8 cellular contexts compared by ENCODE assay signal in genomic region chr2:28894470-28895188, GRCh38. TPM values are rescaled to one million over a fixed set of nuclear protein-coding genes. Genes with fewer than 3 reads are reported as not detected.
DNase-seq lines count a peak whose midpoint lies in the region; TF ChIP-seq lines count a peak whose summit lies in the region.

TSS of gene WDR43 (plus strand) at chr2:28894667. CDS start at chr2:28894699, 32 bp downstream.

- H3K4me1 Mint-ChIP-seq in HFFc6 (ENCODE audit: low read depth) = peaks cover 41% of the 10 kb centered on the region
- H3K4me1 Mint-ChIP-seq in activated naive CD4-positive, alpha-beta T cell treated with anti-CD3 and anti-CD28 coated beads, Interleukin-2, amount 10 ng/mL, durations not matched to agents 7 days and 5 days = peaks cover 41% of the 10 kb centered on the region

- H3K36me3 Mint-ChIP-seq in HFFc6 (ENCODE audit: low read depth) = peaks cover 8% of the 10 kb centered on the region
- peaks cover 4% of the 10 kb centered on the region for H3K36me3 Mint-ChIP-seq in activated naive CD4-positive, alpha-beta T cell treated with anti-CD3 and anti-CD28 coated beads, Interleukin-2, amount 10 ng/mL, durations not matched to agents 7 days and 5 days

- H3K9me3 ChIP-seq in SK-N-MC (ENCODE audit: low read depth, low read length) (no peaks in the 10 kb centered on the region), suprapubic skin (no peaks in the 10 kb centered on the region)

- no peak for TF ChIP-seq EP300 in suprapubic skin (IDR thresholded peaks at IDR 0.05)

- peak within 1 kb of the TSS; percentile 92 for H3K27ac Mint-ChIP-seq in HFFc6
- H3K27ac Mint-ChIP-seq in activated naive CD4-positive, alpha-beta T cell treated with anti-CD3 and anti-CD28 coated beads, Interleukin-2, amount 10 ng/mL, durations not matched to agents 7 days and 5 days = peak within 1 kb of the TSS; percentile 92

- DNase-seq in GM04503 (ENCODE audit: low read depth) (peak; percentile 93), HFFc6 (peak; percentile 99), NB4 (ENCODE audit: low read depth) (peak; percentile 99), SK-N-MC (ENCODE audit: low read depth, low spot score) (peak; percentile 88), germinal center (ENCODE audit: low spot score) (peak; percentile 97), nucleus accumbens (lab: John Stamatoyannopoulos, UW) (peak; percentile 65 to 99 (median 94)), suprapubic skin (ENCODE audit: low spot score in 2 of 2) (peak; percentile 98)
- DNase-seq in activated naive CD4-positive, alpha-beta T cell treated with anti-CD3 and anti-CD28 coated beads, Interleukin-2, amount 10 ng/mL, durations not matched to agents 7 days and 5 days = peak; percentile 98

- H3K27me3 ChIP-seq in suprapubic skin = no peaks in the 10 kb centered on the region

- peak within 1 kb of the TSS; percentile 99 for H3K9ac ChIP-seq in SK-N-MC (ENCODE audit: insufficient read length)

- WGBS in suprapubic skin = 0% methylated on average over 29 of the region's 79 CpGs

- peak within 1 kb of the TSS; percentile 98 for H3K4me3 Mint-ChIP-seq in HFFc6
- H3K4me3 Mint-ChIP-seq in activated naive CD4-positive, alpha-beta T cell treated with anti-CD3 and anti-CD28 coated beads, Interleukin-2, amount 10 ng/mL, durations not matched to agents 7 days and 5 days = peak within 1 kb of the TSS; percentile 94

- H3K27ac ChIP-seq in SK-N-MC (peak within 1 kb of the TSS; percentile 82), suprapubic skin (peak within 1 kb of the TSS; percentile 90)

- H3K9me3 Mint-ChIP-seq in HFFc6 = no peaks in the 10 kb centered on the region
- H3K9me3 Mint-ChIP-seq in activated naive CD4-positive, alpha-beta T cell treated with anti-CD3 and anti-CD28 coated beads, Interleukin-2, amount 10 ng/mL, durations not matched to agents 7 days and 5 days = no peaks in the 10 kb centered on the region

- TF ChIP-seq POLR2A in NB4 (IDR thresholded peaks at IDR 0.05; ENCODE audit: extremely low read depth, insufficient read length) (peak; percentile 81), suprapubic skin (IDR thresholded peaks at IDR 0.05) (peak; percentile 53 to 57)

- CTCF ChIA-PET in activated naive CD4-positive, alpha-beta T cell treated with anti-CD3 and anti-CD28 coated beads, Interleukin-2, amount 10 ng/mL, durations not matched to agents 7 days and 5 days (lab: Charles Lee) = interaction anchor here (1.4 kb wide), 1 partner anchor 25 kb away, joined by 4 read pairs; the partner anchor contains the start of gene TRMT61B

- H3K36me3 ChIP-seq in SK-N-MC (ENCODE audit: insufficient read depth, low read length) (peaks cover 30% of the 10 kb centered on the region), suprapubic skin (no peaks in the 10 kb centered on the region)

- TF ChIP-seq CTCF in HFFc6 (IDR thresholded peaks at IDR 0.05) (no peak), NB4 (IDR thresholded peaks at IDR 0.05; ENCODE audit: low read depth, low read length) (no peak), suprapubic skin (IDR thresholded peaks at IDR 0.05) (no peak)

- no peaks in the 10 kb centered on the region; the same call in 1 of the 2 replicates for H3K27me3 Mint-ChIP-seq in HFFc6 (ENCODE audit: insufficient read depth)
- H3K27me3 Mint-ChIP-seq in activated naive CD4-positive, alpha-beta T cell treated with anti-CD3 and anti-CD28 coated beads, Interleukin-2, amount 10 ng/mL, durations not matched to agents 7 days and 5 days = peaks cover 4% of the 10 kb centered on the region

- peaks cover 42% of the 10 kb centered on the region for H3K4me1 ChIP-seq in suprapubic skin

- H3K4me3 ChIP-seq in NB4 (ENCODE audit: low read depth, low read length) (peak within 1 kb of the TSS; percentile 100), SK-N-MC (peak within 1 kb of the TSS; percentile 99), suprapubic skin (peak within 1 kb of the TSS; percentile 84)

RNA-seq across cellular contexts. Expression of gene WDR43, which starts in this region (rescaled TPM):
- total RNA-seq in HFFc6 (2021; fragmentation: NEBNext Ultra II Directional; extraction: Animal tissue kit (Norgen Biotek cat#: 25700)) = 10 to 100 TPM; 67.8 to 81.1 (median 71.4) TPM
- 10 to 100 TPM; 49.3 to 92.5 (median 62.2) TPM for total RNA-seq in suprapubic skin

Comparison
In these comparisons a context has a peak if more than half of its experiments do, and no peak if none do; other contexts are left out.
1. Peak in every context shown above with its lines: DNase-seq, H3K4me3 ChIP-seq and H3K27ac ChIP-seq.